In the genomic region with DNA sequence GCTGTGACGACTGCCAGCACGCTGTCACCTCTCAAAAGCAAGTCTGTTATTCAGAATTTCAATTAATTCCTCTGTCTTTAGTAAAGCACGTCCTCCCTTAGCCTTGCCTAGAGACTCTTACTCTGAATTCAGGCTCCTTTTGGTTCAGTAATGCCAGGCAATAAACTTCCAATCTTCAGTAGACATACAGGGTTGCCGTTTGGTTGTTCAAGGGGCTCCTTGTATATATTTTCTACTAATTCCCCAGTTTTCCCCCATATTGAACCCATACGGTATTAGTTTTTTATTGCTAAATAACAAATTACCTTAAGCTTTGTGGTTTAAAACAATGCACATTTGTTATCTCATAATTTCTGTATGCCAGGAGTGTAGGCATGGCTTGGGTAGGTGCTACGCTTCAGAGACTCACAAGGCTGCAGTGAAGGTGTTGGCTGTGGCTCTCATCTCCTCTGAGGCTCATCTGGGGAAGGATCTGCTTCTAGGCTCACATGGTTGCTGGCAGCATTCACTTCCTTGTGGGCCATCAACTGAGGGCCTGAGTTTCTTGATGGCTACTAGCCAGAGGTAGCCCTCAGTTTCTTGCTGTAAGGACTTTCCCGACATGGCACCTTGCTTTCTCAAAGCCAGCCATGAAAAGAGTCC, we compare ENCODE assay signal across 11 cellular contexts. TPM values are rescaled to one million over a fixed set of nuclear protein-coding genes. Genes with fewer than 3 reads are reported as not detected.
DNase-seq lines count a peak whose midpoint lies in the region; ATAC-seq and TF ChIP-seq lines count a peak whose summit lies in the region.
"Had no signal": no experiment of that assay in that cellular context is flagged by ENCODE, and none has a peak within 500 bp of the region (broad histone marks: within the 10 kb centered on the region; RNA-seq: fewer than 3 reads in every experiment).

No MANE protein-coding gene starts in this region.

- no peaks in the 10 kb centered on the region for H3K79me2 ChIP-seq in OCI-LY1 (ENCODE audit: insufficient read depth, low read length)

- no peak overlapping the region for H2AFZ ChIP-seq in OCI-LY1 (ENCODE audit: low read length)

- H3K4me3 Mint-ChIP-seq in Calu3 (ENCODE audit: low read depth, unreplicated experiment): peak overlapping the region; percentile 67
- H3K4me3 Mint-ChIP-seq in effector memory CD8-positive, alpha-beta T cell: peak overlapping the region; percentile 70 to 73

- no peaks in the 10 kb centered on the region for H3K36me3 ChIP-seq in OCI-LY1 (ENCODE audit: insufficient read depth, low read length)

- no peaks in the 10 kb centered on the region for H4K20me1 ChIP-seq in OCI-LY1 (ENCODE audit: insufficient read depth, low read length)

- CTCF ChIA-PET in Calu3 (lab: Charles Lee): interaction anchor here (0.6 kb wide), 2 partner anchors 199 to 690 kb away, joined by 3 to 5 read pairs; no protein-coding TSS in a partner anchor

- no peaks in the 10 kb centered on the region; the same call in 1 of the 2 replicates for H3F3A ChIP-seq in OCI-LY1 (ENCODE audit: insufficient read depth, low read length)

- H3K4me1 ChIP-seq in OCI-LY1 (ENCODE audit: insufficient read depth, low read length, severe bottlenecking): peaks cover 73% of the 10 kb centered on the region

- DNase-seq in Calu3: no peak
- DNase-seq in effector memory CD8-positive, alpha-beta T cell: no peak
- DNase-seq in retinal pigment epithelial cell (ENCODE audit: low read depth): no peak
- DNase-seq in NCI-H2227 (lab: John Stamatoyannopoulos, UW; ENCODE audit: unreplicated experiment): no peak
- DNase-seq in NCI-H146 treated with DMSO at 0.1 percent for 48 hours (lab: John Stamatoyannopoulos, UW; ENCODE audit: unreplicated experiment): no peak
- no peak for DNase-seq in activated CD4-positive, alpha-beta T cell treated with anti-CD3 and anti-CD28 coated beads for 48 hours
- DNase-seq: activated CD8-positive, alpha-beta memory T cell treated with anti-CD3 and anti-CD28 coated beads, Interleukin-2, amount 50 U/mL, for 48 hours; GOT3; IMR-90 had no signal

- H3K4me2 ChIP-seq in OCI-LY1 (ENCODE audit: low read length): no peak overlapping the region

- no TSS peak for BruUV-seq in Calu3 (replicated peaks; lab: Mats Ljungman, UMichigan)

- intact Hi-C loops in Calu3 (cut with micrococcal nuclease; ENCODE audit: unreplicated experiment): loop anchor here (10.0 kb wide), 1 partner anchor 275 kb away; the partner anchor contains the start of gene CLEC12B

- peak; percentile 27 for ATAC-seq in effector memory CD8-positive, alpha-beta T cell (replicated peaks)
- no peak for ATAC-seq in GM21825 (IDR thresholded peaks at IDR 0.05; ENCODE audit: unreplicated experiment)

- H3K4me3 ChIP-seq in OCI-LY1 (ENCODE audit: low read depth, low read length, poor library complexity, severe bottlenecking) (no peak overlapping the region), retinal pigment epithelial cell (ENCODE audit: low read length) (peak overlapping the region; percentile 12)

- H3K9me2 ChIP-seq in OCI-LY1 (ENCODE audit: low read depth, low read length): no peaks in the 10 kb centered on the region

- H3K9me3 ChIP-seq in OCI-LY1 (ENCODE audit: low read length): no peaks in the 10 kb centered on the region

- H3K27ac ChIP-seq in OCI-LY1 (ENCODE audit: low read depth, low read length, poor library complexity, severe bottlenecking): peak overlapping the region; percentile 74

- peaks cover 44% of the 10 kb centered on the region for H3K4me1 Mint-ChIP-seq in Calu3 (ENCODE audit: low read depth, unreplicated experiment)
- H3K4me1 Mint-ChIP-seq in effector memory CD8-positive, alpha-beta T cell (ENCODE audit: low read depth in 2 of 2): peaks cover 44 to 55% of the 10 kb centered on the region in 2 donors

- no peak for TF ChIP-seq CTCF in Calu3 (IDR thresholded peaks at IDR 0.05; ENCODE audit: unreplicated experiment)
- TF ChIP-seq CTCF in OCI-LY1 (IDR thresholded peaks at IDR 0.05; ENCODE audit: low read length): no peak
- TF ChIP-seq CTCF in retinal pigment epithelial cell (conservative IDR thresholded peaks at IDR 0.05; ENCODE audit: low read depth, low read length): no peak

- H3K27me3 ChIP-seq in OCI-LY1 (ENCODE audit: insufficient read depth, low read length): no peaks in the 10 kb centered on the region

- H3K9ac ChIP-seq in OCI-LY1 (ENCODE audit: low read length): no peak overlapping the region

- H3K9me3 Mint-ChIP-seq in Calu3 (ENCODE audit: low read depth, unreplicated experiment): no peaks in the 10 kb centered on the region
- no peaks in the 10 kb centered on the region for H3K9me3 Mint-ChIP-seq in effector memory CD8-positive, alpha-beta T cell

- H3K27ac Mint-ChIP-seq in Calu3 (ENCODE audit: unreplicated experiment): no peak overlapping the region
- peak overlapping the region; percentile 91 for H3K27ac Mint-ChIP-seq in effector memory CD8-positive, alpha-beta T cell

- peaks cover 5% of the 10 kb centered on the region for H3K36me3 Mint-ChIP-seq in Calu3 (ENCODE audit: insufficient read depth, unreplicated experiment)
- peaks cover 19% of the 10 kb centered on the region for H3K36me3 Mint-ChIP-seq in effector memory CD8-positive, alpha-beta T cell (ENCODE audit: insufficient read depth)

- H3K27me3 Mint-ChIP-seq in Calu3 (ENCODE audit: unreplicated experiment): no peaks in the 10 kb centered on the region
- no peaks in the 10 kb centered on the region for H3K27me3 Mint-ChIP-seq in effector memory CD8-positive, alpha-beta T cell

RNA-seq across cellular contexts. Expression of gene CLECL1, which starts 7.3 kb away (rescaled TPM):
- total RNA-seq in Calu3 (2022): not detected in 2 replicates
- total RNA-seq: IMR-90 had no signal

RNA-seq across cellular contexts. Expression of gene CD69, which starts 20.5 kb away (rescaled TPM):
- total RNA-seq in Calu3 (2022): 1.7 and 2.6 TPM in 2 replicates
- total RNA-seq: IMR-90 had no signal
